Comparison of ENCODE assay signal across 1 cellular context in the genomic region with DNA sequence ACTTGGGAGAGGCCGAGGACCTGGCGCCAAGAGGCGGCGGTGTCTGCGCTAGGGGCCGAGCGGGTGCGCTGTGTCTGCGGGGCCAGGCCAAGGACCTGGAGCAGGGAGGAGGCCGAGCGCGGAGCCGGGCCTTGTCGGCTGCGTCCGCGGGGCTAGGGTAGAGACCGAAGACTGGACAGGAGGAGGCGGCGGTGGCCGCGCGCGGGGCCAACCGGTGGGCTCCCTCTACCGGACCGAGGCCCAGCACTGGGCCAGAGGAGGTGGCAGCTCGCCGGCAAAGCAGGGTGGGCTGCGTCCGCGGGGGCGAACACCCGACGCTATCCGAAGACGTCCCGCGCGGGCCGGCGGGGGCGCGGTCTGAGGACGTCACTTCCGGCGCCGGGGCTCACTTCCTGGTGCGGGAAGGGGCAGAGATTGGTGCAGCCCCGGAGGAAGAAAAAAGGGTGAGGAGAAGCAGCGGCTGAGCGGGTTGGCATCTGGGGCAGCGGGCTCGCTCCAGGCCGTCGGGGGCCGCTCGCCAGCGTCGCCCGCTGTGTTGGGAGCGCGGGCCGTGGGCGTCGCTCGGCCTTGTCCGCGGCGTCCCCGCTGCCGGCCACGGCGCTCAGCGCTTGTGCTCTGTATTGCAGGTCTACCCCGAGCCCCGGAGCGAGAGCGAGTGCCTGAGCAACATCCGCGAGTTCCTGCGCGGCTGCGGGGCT.
A peak's percentile ranks its signal among the peaks of the same experiment; 100 is the strongest.
TF ChIP-seq lines count a peak whose summit lies in the region.

No MANE protein-coding gene starts in this region.

TF ChIP-seq in HEK293, 187 proteins besides CTCF, POLR2A, EP300 and RAD21 (continued from another document and continues in another):
- TF ChIP-seq, protein P1, sequence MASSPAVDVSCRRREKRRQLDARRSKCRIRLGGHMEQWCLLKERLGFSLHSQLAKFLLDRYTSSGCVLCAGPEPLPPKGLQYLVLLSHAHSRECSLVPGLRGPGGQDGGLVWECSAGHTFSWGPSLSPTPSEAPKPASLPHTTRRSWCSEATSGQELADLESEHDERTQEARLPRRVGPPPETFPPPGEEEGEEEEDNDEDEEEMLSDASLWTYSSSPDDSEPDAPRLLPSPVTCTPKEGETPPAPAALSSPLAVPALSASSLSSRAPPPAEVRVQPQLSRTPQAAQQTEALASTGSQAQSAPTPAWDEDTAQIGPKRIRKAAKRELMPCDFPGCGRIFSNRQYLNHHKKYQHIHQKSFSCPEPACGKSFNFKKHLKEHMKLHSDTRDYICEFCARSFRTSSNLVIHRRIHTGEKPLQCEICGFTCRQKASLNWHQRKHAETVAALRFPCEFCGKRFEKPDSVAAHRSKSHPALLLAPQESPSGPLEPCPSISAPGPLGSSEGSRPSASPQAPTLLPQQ (tag by site-specific recombination; IDR thresholded peaks at IDR 0.05) = peak; percentile 46; the same call in 1 of the 2 replicates
- TF ChIP-seq ZSCAN16 (tag by site-specific recombination; IDR thresholded peaks at IDR 0.05) = no peak; the same call in 1 of the 2 replicates
- TF ChIP-seq, protein P2, sequence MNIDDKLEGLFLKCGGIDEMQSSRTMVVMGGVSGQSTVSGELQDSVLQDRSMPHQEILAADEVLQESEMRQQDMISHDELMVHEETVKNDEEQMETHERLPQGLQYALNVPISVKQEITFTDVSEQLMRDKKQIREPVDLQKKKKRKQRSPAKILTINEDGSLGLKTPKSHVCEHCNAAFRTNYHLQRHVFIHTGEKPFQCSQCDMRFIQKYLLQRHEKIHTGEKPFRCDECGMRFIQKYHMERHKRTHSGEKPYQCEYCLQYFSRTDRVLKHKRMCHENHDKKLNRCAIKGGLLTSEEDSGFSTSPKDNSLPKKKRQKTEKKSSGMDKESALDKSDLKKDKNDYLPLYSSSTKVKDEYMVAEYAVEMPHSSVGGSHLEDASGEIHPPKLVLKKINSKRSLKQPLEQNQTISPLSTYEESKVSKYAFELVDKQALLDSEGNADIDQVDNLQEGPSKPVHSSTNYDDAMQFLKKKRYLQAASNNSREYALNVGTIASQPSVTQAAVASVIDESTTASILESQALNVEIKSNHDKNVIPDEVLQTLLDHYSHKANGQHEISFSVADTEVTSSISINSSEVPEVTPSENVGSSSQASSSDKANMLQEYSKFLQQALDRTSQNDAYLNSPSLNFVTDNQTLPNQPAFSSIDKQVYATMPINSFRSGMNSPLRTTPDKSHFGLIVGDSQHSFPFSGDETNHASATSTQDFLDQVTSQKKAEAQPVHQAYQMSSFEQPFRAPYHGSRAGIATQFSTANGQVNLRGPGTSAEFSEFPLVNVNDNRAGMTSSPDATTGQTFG (tag by site-specific recombination; IDR thresholded peaks at IDR 0.05; ENCODE audit: borderline replicate concordance) = no peak
- no peak; the same call in 1 of the 2 replicates for TF ChIP-seq HOXD13 (CRISPR knock-in tag; IDR thresholded peaks at IDR 0.05; ENCODE audit: borderline replicate concordance)
- no peak for TF ChIP-seq ZNF776 (tag by site-specific recombination; IDR thresholded peaks at IDR 0.05; ENCODE audit: borderline replicate concordance)
- TF ChIP-seq, protein P3, sequence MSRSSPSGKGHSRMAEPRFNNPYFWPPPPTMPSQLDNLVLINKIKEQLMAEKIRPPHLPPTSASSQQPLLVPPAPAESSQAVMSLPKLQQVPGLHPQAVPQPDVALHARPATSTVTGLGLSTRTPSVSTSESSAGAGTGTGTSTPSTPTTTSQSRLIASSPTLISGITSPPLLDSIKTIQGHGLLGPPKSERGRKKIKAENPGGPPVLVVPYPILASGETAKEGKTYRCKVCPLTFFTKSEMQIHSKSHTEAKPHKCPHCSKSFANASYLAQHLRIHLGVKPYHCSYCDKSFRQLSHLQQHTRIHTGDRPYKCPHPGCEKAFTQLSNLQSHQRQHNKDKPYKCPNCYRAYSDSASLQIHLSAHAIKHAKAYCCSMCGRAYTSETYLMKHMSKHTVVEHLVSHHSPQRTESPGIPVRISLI (tag by site-specific recombination; IDR thresholded peaks at IDR 0.05) = peak; percentile 72; the same call in 1 of the 2 replicates
- TF ChIP-seq, protein P4, sequence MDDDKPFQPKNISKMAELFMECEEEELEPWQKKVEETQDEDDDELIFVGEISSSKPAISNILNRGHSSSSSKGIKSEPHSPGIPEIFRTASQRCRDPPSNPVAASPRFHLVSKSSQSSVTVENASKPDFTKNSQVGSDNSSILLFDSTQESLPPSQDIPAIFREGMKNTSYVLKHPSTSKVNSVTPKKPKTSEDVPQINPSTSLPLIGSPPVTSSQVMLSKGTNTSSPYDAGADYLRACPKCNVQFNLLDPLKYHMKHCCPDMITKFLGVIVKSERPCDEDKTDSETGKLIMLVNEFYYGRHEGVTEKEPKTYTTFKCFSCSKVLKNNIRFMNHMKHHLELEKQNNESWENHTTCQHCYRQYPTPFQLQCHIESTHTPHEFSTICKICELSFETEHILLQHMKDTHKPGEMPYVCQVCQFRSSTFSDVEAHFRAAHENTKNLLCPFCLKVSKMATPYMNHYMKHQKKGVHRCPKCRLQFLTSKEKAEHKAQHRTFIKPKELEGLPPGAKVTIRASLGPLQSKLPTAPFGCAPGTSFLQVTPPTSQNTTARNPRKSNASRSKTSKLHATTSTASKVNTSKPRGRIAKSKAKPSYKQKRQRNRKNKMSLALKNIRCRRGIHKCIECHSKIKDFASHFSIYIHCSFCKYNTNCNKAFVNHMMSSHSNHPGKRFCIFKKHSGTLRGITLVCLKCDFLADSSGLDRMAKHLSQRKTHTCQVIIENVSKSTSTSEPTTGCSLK (tag by site-specific recombination; IDR thresholded peaks at IDR 0.05) = no peak
- TF ChIP-seq ZNF843 (tag by site-specific recombination; IDR thresholded peaks at IDR 0.05) = no peak; the same call in none of the 2 replicates
- no peak for TF ChIP-seq ZNF133 (tag by site-specific recombination; IDR thresholded peaks at IDR 0.05)
- TF ChIP-seq ZNF664 (tag by site-specific recombination; IDR thresholded peaks at IDR 0.05) = no peak
- TF ChIP-seq ZNF521 (tag by site-specific recombination; IDR thresholded peaks at IDR 0.05) = no peak
- TF ChIP-seq ZBTB17 (tag by site-specific recombination; IDR thresholded peaks at IDR 0.05) = peak; percentile 93
- TF ChIP-seq ZNF175 (tag by site-specific recombination; IDR thresholded peaks at IDR 0.05) = no peak
- TF ChIP-seq ZNF10 (tag by site-specific recombination; IDR thresholded peaks at IDR 0.05) = no peak
- TF ChIP-seq, protein P5, sequence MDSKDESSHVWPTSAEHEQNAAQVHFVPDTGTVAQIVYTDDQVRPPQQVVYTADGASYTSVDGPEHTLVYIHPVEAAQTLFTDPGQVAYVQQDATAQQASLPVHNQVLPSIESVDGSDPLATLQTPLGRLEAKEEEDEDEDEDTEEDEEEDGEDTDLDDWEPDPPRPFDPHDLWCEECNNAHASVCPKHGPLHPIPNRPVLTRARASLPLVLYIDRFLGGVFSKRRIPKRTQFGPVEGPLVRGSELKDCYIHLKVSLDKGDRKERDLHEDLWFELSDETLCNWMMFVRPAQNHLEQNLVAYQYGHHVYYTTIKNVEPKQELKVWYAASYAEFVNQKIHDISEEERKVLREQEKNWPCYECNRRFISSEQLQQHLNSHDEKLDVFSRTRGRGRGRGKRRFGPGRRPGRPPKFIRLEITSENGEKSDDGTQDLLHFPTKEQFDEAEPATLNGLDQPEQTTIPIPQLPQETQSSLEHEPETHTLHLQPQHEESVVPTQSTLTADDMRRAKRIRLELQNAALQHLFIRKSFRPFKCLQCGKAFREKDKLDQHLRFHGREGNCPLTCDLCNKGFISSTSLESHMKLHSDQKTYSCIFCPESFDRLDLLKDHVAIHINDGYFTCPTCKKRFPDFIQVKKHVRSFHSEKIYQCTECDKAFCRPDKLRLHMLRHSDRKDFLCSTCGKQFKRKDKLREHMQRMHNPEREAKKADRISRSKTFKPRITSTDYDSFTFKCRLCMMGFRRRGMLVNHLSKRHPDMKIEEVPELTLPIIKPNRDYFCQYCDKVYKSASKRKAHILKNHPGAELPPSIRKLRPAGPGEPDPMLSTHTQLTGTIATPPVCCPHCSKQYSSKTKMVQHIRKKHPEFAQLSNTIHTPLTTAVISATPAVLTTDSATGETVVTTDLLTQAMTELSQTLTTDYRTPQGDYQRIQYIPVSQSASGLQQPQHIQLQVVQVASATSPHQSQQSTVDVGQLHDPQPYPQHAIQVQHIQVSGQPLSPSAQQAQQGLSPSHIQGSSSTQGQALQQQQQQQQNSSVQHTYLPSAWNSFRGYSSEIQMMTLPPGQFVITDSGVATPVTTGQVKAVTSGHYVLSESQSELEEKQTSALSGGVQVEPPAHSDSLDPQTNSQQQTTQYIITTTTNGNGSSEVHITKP (tag by site-specific recombination; IDR thresholded peaks at IDR 0.05) = peak; percentile 39; the same call in 1 of the 2 replicates
- TF ChIP-seq WT1 (tag by site-specific recombination; IDR thresholded peaks at IDR 0.05) = peak; percentile 41; the same call in 1 of the 2 replicates
- peak; percentile 58; the same call in 1 of the 2 replicates for TF ChIP-seq ZNF24 (tag by site-specific recombination; IDR thresholded peaks at IDR 0.05)
- TF ChIP-seq, protein P6, sequence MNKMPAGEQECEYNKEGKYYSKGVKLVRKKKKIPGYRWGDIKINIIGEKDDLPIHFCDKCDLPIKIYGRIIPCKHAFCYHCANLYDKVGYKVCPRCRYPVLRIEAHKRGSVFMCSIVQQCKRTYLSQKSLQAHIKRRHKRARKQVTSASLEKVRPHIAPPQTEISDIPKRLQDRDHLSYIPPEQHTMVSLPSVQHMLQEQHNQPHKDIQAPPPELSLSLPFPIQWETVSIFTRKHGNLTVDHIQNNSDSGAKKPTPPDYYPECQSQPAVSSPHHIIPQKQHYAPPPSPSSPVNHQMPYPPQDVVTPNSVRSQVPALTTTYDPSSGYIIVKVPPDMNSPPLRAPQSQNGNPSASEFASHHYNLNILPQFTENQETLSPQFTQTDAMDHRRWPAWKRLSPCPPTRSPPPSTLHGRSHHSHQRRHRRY (tag by site-specific recombination; IDR thresholded peaks at IDR 0.05) = no peak
- no peak for TF ChIP-seq ZNF747 (tag by site-specific recombination; IDR thresholded peaks at IDR 0.05)
- TF ChIP-seq ZNF610 (tag by site-specific recombination; IDR thresholded peaks at IDR 0.05; ENCODE audit: borderline replicate concordance) = peak; percentile 68; the same call in 1 of the 2 replicates
- peak; percentile 91 for TF ChIP-seq ZNF341 (tag by site-specific recombination; IDR thresholded peaks at IDR 0.05; ENCODE audit: low read depth)
- TF ChIP-seq ZNF658 (tag by site-specific recombination; IDR thresholded peaks at IDR 0.05) = no peak
- TF ChIP-seq, protein P7, sequence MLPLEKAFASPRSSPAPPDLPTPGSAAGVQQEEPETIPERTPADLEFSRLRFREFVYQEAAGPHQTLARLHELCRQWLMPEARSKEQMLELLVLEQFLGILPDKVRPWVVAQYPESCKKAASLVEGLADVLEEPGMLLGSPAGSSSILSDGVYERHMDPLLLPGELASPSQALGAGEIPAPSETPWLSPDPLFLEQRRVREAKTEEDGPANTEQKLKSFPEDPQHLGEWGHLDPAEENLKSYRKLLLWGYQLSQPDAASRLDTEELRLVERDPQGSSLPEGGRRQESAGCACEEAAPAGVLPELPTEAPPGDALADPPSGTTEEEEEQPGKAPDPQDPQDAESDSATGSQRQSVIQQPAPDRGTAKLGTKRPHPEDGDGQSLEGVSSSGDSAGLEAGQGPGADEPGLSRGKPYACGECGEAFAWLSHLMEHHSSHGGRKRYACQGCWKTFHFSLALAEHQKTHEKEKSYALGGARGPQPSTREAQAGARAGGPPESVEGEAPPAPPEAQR (tag by site-specific recombination; IDR thresholded peaks at IDR 0.05) = no peak
- TF ChIP-seq ZNF560 (tag by site-specific recombination; IDR thresholded peaks at IDR 0.05; ENCODE audit: borderline replicate concordance) = no peak
- TF ChIP-seq ZNF433 (tag by site-specific recombination; IDR thresholded peaks at IDR 0.05; ENCODE audit: low read depth) = no peak
- no peak for TF ChIP-seq ZNF23 (tag by site-specific recombination; IDR thresholded peaks at IDR 0.05; ENCODE audit: borderline replicate concordance)
- no peak for TF ChIP-seq ZNF514 (tag by site-specific recombination; IDR thresholded peaks at IDR 0.05)
- TF ChIP-seq, protein P8, sequence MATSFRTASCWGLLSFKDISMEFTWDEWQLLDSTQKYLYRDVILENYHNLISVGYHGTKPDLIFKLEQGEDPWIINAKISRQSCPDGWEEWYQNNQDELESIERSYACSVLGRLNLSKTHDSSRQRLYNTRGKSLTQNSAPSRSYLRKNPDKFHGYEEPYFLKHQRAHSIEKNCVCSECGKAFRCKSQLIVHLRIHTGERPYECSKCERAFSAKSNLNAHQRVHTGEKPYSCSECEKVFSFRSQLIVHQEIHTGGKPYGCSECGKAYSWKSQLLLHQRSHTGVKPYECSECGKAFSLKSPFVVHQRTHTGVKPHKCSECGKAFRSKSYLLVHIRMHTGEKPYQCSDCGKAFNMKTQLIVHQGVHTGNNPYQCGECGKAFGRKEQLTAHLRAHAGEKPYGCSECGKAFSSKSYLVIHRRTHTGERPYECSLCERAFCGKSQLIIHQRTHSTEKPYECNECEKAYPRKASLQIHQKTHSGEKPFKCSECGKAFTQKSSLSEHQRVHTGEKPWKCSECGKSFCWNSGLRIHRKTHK (tag by site-specific recombination; IDR thresholded peaks at IDR 0.05) = no peak
- TF ChIP-seq ZNF707 (tag by site-specific recombination; IDR thresholded peaks at IDR 0.05) = no peak
- no peak for TF ChIP-seq GLIS1 (tag by site-specific recombination; IDR thresholded peaks at IDR 0.05)
- TF ChIP-seq REPIN1 (tag by site-specific recombination; IDR thresholded peaks at IDR 0.05; ENCODE audit: low read depth) = no peak
- TF ChIP-seq ZNF2 (tag by site-specific recombination; IDR thresholded peaks at IDR 0.05) = peak; percentile 91; the same call in 1 of the 2 replicates
- TF ChIP-seq, protein P9, sequence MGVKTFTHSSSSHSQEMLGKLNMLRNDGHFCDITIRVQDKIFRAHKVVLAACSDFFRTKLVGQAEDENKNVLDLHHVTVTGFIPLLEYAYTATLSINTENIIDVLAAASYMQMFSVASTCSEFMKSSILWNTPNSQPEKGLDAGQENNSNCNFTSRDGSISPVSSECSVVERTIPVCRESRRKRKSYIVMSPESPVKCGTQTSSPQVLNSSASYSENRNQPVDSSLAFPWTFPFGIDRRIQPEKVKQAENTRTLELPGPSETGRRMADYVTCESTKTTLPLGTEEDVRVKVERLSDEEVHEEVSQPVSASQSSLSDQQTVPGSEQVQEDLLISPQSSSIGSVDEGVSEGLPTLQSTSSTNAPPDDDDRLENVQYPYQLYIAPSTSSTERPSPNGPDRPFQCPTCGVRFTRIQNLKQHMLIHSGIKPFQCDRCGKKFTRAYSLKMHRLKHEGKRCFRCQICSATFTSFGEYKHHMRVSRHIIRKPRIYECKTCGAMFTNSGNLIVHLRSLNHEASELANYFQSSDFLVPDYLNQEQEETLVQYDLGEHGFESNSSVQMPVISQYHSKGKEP (tag by site-specific recombination; IDR thresholded peaks at IDR 0.05) = no peak
- TF ChIP-seq, protein P10, sequence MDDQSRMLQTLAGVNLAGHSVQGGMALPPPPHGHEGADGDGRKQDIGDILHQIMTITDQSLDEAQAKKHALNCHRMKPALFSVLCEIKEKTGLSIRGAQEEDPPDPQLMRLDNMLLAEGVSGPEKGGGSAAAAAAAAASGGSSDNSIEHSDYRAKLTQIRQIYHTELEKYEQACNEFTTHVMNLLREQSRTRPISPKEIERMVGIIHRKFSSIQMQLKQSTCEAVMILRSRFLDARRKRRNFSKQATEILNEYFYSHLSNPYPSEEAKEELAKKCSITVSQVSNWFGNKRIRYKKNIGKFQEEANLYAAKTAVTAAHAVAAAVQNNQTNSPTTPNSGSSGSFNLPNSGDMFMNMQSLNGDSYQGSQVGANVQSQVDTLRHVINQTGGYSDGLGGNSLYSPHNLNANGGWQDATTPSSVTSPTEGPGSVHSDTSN (CRISPR knock-in tag; IDR thresholded peaks at IDR 0.05) = no peak
- TF ChIP-seq ZFHX2 (tag by site-specific recombination; conservative IDR thresholded peaks at IDR 0.05) = peak; percentile 85
- TF ChIP-seq ZNF501 (tag by site-specific recombination; IDR thresholded peaks at IDR 0.05) = peak; percentile 98
